8 cellular contexts compared by ENCODE assay signal in genomic region chr13:71866173-71867091, GRCh38. TPM values are rescaled to one million over a fixed set of nuclear protein-coding genes. Genes with fewer than 3 reads are reported as not detected.
DNase-seq lines count a peak whose midpoint lies in the region; ATAC-seq and TF ChIP-seq lines count a peak whose summit lies in the region.

No MANE protein-coding gene starts in this region.

- intact Hi-C loops in heart left ventricle (cut with DNase I), result loop anchor here in 6 of 10 donors (5.0 to 10.0 kb wide), 10 partner anchors 72 to 622 kb away; no protein-coding TSS in a partner anchor

- no peaks in the 10 kb centered on the region for H3K79me2 ChIP-seq in trophoblast cell (ENCODE audit: control insufficient read depth, insufficient read depth, low read length, poor library complexity)

- peak overlapping the region; percentile 5 for H3K4me3 Mint-ChIP-seq in activated T-helper 17 cell treated with anti-CD3 and anti-CD28 coated beads, Interleukin-2, amount 50 U/mL, for 72 hours

- H2BK120ac ChIP-seq in trophoblast cell (ENCODE audit: insufficient read depth, low read length, poor library complexity), result no peak overlapping the region

- peak overlapping the region; percentile 90 for H2AFZ ChIP-seq in trophoblast cell (ENCODE audit: insufficient read depth, low read length, poor library complexity)

- no peak overlapping the region for H2BK12ac ChIP-seq in trophoblast cell (ENCODE audit: low read length)

- no peaks in the 10 kb centered on the region for H3K9me3 ChIP-seq in HUES6 (ENCODE audit: control insufficient read depth, insufficient read depth, low read depth, low read length)
- no peaks in the 10 kb centered on the region for H3K9me3 ChIP-seq in heart left ventricle
- no peaks in the 10 kb centered on the region for H3K9me3 ChIP-seq in trophoblast cell (ENCODE audit: insufficient read depth, low read depth, low read length)

- TF ChIP-seq POLR2A in heart left ventricle (IDR thresholded peaks at IDR 0.05), result no peak

- H3K4me1 Mint-ChIP-seq in activated T-helper 17 cell treated with anti-CD3 and anti-CD28 coated beads, Interleukin-2, amount 50 U/mL, for 72 hours, result no peaks in the 10 kb centered on the region

- no peaks in the 10 kb centered on the region for H3K36me3 Mint-ChIP-seq in activated T-helper 17 cell treated with anti-CD3 and anti-CD28 coated beads, Interleukin-2, amount 50 U/mL, for 72 hours (ENCODE audit: low read depth)

- H3K79me1 ChIP-seq in trophoblast cell (ENCODE audit: low read length), result no peaks in the 10 kb centered on the region

- H3K27me3 ChIP-seq in HUES6 (ENCODE audit: control insufficient read depth, insufficient read depth, low read length), result peaks cover 81% of the 10 kb centered on the region
- H3K27me3 ChIP-seq in heart left ventricle, result peaks cover 0 to 26% (median 8%) of the 10 kb centered on the region in 9 donors
- peaks cover 29% of the 10 kb centered on the region for H3K27me3 ChIP-seq in trophoblast cell (ENCODE audit: insufficient read depth, low read length)

- no peak for ATAC-seq in activated T-helper 17 cell treated with anti-CD3 and anti-CD28 coated beads, Interleukin-2, amount 50 U/mL, for 72 hours (replicated peaks)
- ATAC-seq in heart left ventricle (peak in 3 of 4 donors; percentile 22 to 27 (median 24)), GM18870 (IDR thresholded peaks at IDR 0.05; ENCODE audit: unreplicated experiment) (no peak)

- H3K14ac ChIP-seq in trophoblast cell (ENCODE audit: low read length), result no peak overlapping the region

- no peak overlapping the region for H3K18ac ChIP-seq in trophoblast cell (ENCODE audit: low read length)

- peak overlapping the region; percentile 81 for H3K4me3 ChIP-seq in HUES6 (ENCODE audit: low read depth, low read length)
- peak overlapping the region; percentile 62 to 90 (median 76) for H3K4me3 ChIP-seq in heart left ventricle
- H3K4me3 ChIP-seq in trophoblast cell (ENCODE audit: low read depth, low read length), result peak overlapping the region; percentile 83

- no peak for TF ChIP-seq CTCF in heart left ventricle (IDR thresholded peaks at IDR 0.05)

- no peak overlapping the region for H2AK5ac ChIP-seq in trophoblast cell (ENCODE audit: low read length)

- H3K27ac Mint-ChIP-seq in activated T-helper 17 cell treated with anti-CD3 and anti-CD28 coated beads, Interleukin-2, amount 50 U/mL, for 72 hours, result no peak overlapping the region

- H3K9me3 Mint-ChIP-seq in activated T-helper 17 cell treated with anti-CD3 and anti-CD28 coated beads, Interleukin-2, amount 50 U/mL, for 72 hours, result no peaks in the 10 kb centered on the region

- peak overlapping the region; percentile 99 for H3K4me2 ChIP-seq in trophoblast cell (ENCODE audit: low read length)

- H4K91ac ChIP-seq in trophoblast cell (ENCODE audit: low read depth, low read length), result no peak overlapping the region

- H3K4ac ChIP-seq in trophoblast cell (ENCODE audit: low read depth, low read length), result no peak overlapping the region

- 0 to 1% (median 1%) methylated on average over 45 to 80 of the region's 80 CpGs for WGBS in heart left ventricle, 4 donors
- no CpG with 5 or more reads among the region's 80 CpGs for WGBS in trophoblast cell (ENCODE audit: extremely low coverage, insufficient coverage, insufficient read length)

- peaks cover 40% of the 10 kb centered on the region for H3K27me3 Mint-ChIP-seq in activated T-helper 17 cell treated with anti-CD3 and anti-CD28 coated beads, Interleukin-2, amount 50 U/mL, for 72 hours

- no peak overlapping the region for H3K27ac ChIP-seq in HUES6 (ENCODE audit: low read depth, low read length)
- peak overlapping the region in 11 of 12 donors; percentile 56 to 88 (median 76) for H3K27ac ChIP-seq in heart left ventricle
- H3K27ac ChIP-seq in trophoblast cell (ENCODE audit: low read depth, low read length), result no peak overlapping the region

- H3K4me1 ChIP-seq in HUES6 (ENCODE audit: control insufficient read depth, insufficient read depth, low read length), result peaks cover 11% of the 10 kb centered on the region
- peaks cover 0 to 22% (median 5%) of the 10 kb centered on the region in 12 donors for H3K4me1 ChIP-seq in heart left ventricle
- peaks cover 9 to 10% of the 10 kb centered on the region in 2 experiments for H3K4me1 ChIP-seq in trophoblast cell (ENCODE audit: control insufficient read depth in 1 of 2, insufficient read depth in 2 of 2, low read length in 2 of 2)

- peak overlapping the region; percentile 48 for H4K8ac ChIP-seq in trophoblast cell (ENCODE audit: low read depth, low read length)

- H3K23ac ChIP-seq in trophoblast cell (ENCODE audit: low read length), result no peak overlapping the region

- H4K12ac ChIP-seq in trophoblast cell (ENCODE audit: low read depth, low read length), result no peak overlapping the region

- DNase-seq in NCI-H2227 (lab: John Stamatoyannopoulos, UW; ENCODE audit: unreplicated experiment) (peak; percentile 40), NCI-H2227 treated with DMSO at 0.1 percent for 48 hours (lab: John Stamatoyannopoulos, UW) (no peak), heart left ventricle (peak; percentile 25 to 68 (median 29)), trophoblast cell (peak in 1 of 2 donors; percentile 4), NCI-H1930 (lab: John Stamatoyannopoulos, UW) (no peak)

- H3K36me3 ChIP-seq in HUES6 (ENCODE audit: control insufficient read depth, insufficient read depth, low read length), result no peaks in the 10 kb centered on the region
- no peaks in the 10 kb centered on the region for H3K36me3 ChIP-seq in heart left ventricle
- no peaks in the 10 kb centered on the region for H3K36me3 ChIP-seq in trophoblast cell (ENCODE audit: control insufficient read depth in 1 of 2, insufficient read depth in 2 of 2, low read length in 2 of 2)

- H2BK5ac ChIP-seq in trophoblast cell (ENCODE audit: low read depth, low read length, poor library complexity), result no peak overlapping the region

- peak overlapping the region; percentile 61 for H3K9ac ChIP-seq in HUES6 (ENCODE audit: low read length)
- peak overlapping the region; percentile 4 for H3K9ac ChIP-seq in trophoblast cell (ENCODE audit: low read length)

RNA-seq across cellular contexts. Expression of gene DACH1, which starts 0.6 kb away (rescaled TPM):
- total RNA-seq in activated T-helper 17 cell treated with anti-CD3 and anti-CD28 coated beads, Interleukin-2, amount 50 U/mL, for 72 hours, result not detected
- total RNA-seq in heart left ventricle, result 1 to 10 TPM; 1.2 to 3.8 (median 2.2) TPM
- polyA plus RNA-seq in heart left ventricle, result 1 to 10 TPM; 1.2 TPM
- 1.8 and 2.0 TPM in 2 replicates for polyA plus RNA-seq in trophoblast cell (2013)

Comparison
In these comparisons a context has a peak if more than half of its experiments do, and no peak if none do; other contexts are left out.
1. DNase-seq: peak in NCI-H2227 (single experiment) and heart left ventricle (5 of 5); none in NCI-H2227 treated with DMSO at 0.1 percent for 48 hours (single experiment) and NCI-H1930 (0 of 2).
2. H3K27ac ChIP-seq: peak in heart left ventricle (11 of 12); none in HUES6 (single experiment) and trophoblast cell (single experiment).
3. ATAC-seq: peak in heart left ventricle (3 of 4); none in activated T-helper 17 cell treated with anti-CD3 and anti-CD28 coated beads, Interleukin-2, amount 50 U/mL, for 72 hours (single experiment) and GM18870 (single experiment).
4. Peak in every context shown above with its lines, with median percentiles within 50 percentile points of each other: H3K4me3 ChIP-seq.